Comparison of ENCODE assay signal across 8 cellular contexts in the genomic region with DNA sequence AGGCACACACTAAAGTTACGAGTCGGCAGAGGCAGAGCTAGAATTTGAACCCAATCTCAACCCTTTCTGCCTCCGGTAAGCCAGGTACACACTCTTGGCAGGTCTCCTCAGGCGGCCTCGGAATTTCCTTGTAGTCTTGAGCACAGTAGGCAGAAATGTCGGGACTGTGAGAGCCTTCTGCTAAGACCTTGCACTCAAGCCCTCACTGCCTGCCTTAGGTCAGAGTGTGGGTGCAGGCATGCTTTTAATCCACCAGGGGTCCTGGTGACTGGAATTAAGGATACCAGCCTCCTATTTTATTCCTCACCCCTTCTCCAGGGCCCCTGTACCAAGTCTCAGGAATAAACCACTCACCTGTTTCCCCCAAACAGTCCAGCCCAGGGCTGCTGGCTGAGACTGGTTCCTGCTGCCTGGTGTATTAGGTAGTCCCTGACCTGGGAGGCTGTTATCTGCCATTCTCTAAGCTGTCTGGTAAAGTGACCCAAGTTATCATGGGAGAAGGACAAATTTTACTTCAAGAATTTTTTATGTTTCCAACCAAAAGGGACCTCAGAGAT. TPM values are rescaled to one million over a fixed set of nuclear protein-coding genes. Genes with fewer than 3 reads are reported as not detected.
DNase-seq lines count a peak whose midpoint lies in the region; ATAC-seq and TF ChIP-seq lines count a peak whose summit lies in the region.

No MANE protein-coding gene starts in this region.

- peaks cover 11% of the 10 kb centered on the region for H3F3A ChIP-seq in neural progenitor cell (ENCODE audit: low read depth)

- TF ChIP-seq POLR2A in esophagus squamous epithelium (IDR thresholded peaks at IDR 0.05), result no peak

- TF ChIP-seq CTCF in AG04450 (IDR thresholded peaks at IDR 0.05; ENCODE audit: low read depth, low read length) (peak; percentile 68), GM12873 (IDR thresholded peaks at IDR 0.05; ENCODE audit: insufficient read depth, low read depth, low read length, missing control alignments) (peak; percentile 79), esophagus squamous epithelium (IDR thresholded peaks at IDR 0.05) (peak in 5 of 6 experiments; percentile 20 to 60 (median 38)), neural progenitor cell (IDR thresholded peaks at IDR 0.05) (peak; percentile 61)

- H3K9ac ChIP-seq in neural progenitor cell, result peak overlapping the region; percentile 40

- intact Hi-C loops in esophagus squamous epithelium (cut with DNase I), result no loop called here

- H3K9me3 Mint-ChIP-seq in activated CD8-positive, alpha-beta memory T cell treated with anti-CD3 and anti-CD28 coated beads, Interleukin-2, amount 10 ng/mL, durations not matched to agents 7 days and 5 days (ENCODE audit: low read depth), result no peaks in the 10 kb centered on the region
- H3K9me3 Mint-ChIP-seq in neural progenitor cell, result no peaks in the 10 kb centered on the region

- H3K27me3 Mint-ChIP-seq in activated CD8-positive, alpha-beta memory T cell treated with anti-CD3 and anti-CD28 coated beads, Interleukin-2, amount 10 ng/mL, durations not matched to agents 7 days and 5 days, result peaks cover 1% of the 10 kb centered on the region
- peaks cover 18% of the 10 kb centered on the region for H3K27me3 Mint-ChIP-seq in neural progenitor cell (ENCODE audit: insufficient read depth, low read depth)

- POLR2A ChIA-PET in AG04450 (lab: Yijun Ruan, JAX), result interaction anchor here (1.0 kb wide), 1 partner anchor 81 kb away, joined by 3 read pairs; no protein-coding TSS in a partner anchor

- H3K27ac ChIP-seq in AG04450 (ENCODE audit: low read depth, low read length) (peak overlapping the region; percentile 73), esophagus squamous epithelium (peak overlapping the region; percentile 87 to 97 (median 89)), neural progenitor cell (no peak overlapping the region), urinary bladder (ENCODE audit: low read depth) (no peak overlapping the region)

- peaks cover 3% of the 10 kb centered on the region for H3K36me3 Mint-ChIP-seq in activated CD8-positive, alpha-beta memory T cell treated with anti-CD3 and anti-CD28 coated beads, Interleukin-2, amount 10 ng/mL, durations not matched to agents 7 days and 5 days
- H3K36me3 Mint-ChIP-seq in neural progenitor cell, result peaks cover 8% of the 10 kb centered on the region

- CTCF ChIA-PET in AG04450 (lab: Charles Lee), result interaction anchor here (0.6 to 3.3 kb wide), 9 partner anchors 16 to 397 kb away, joined by 3 to 28 read pairs (median 3); no protein-coding TSS in a partner anchor
- CTCF ChIA-PET in activated CD8-positive, alpha-beta memory T cell treated with anti-CD3 and anti-CD28 coated beads, Interleukin-2, amount 10 ng/mL, durations not matched to agents 7 days and 5 days (lab: Charles Lee), result interaction anchor here (0.7 to 5.6 kb wide), 6 partner anchors 10 to 228 kb away, joined by 3 to 107 read pairs (median 8); no protein-coding TSS in a partner anchor

- no peaks in the 10 kb centered on the region for H3K9me3 ChIP-seq in AG04450 (ENCODE audit: control insufficient read depth, insufficient read depth, low read length)
- H3K9me3 ChIP-seq in esophagus squamous epithelium, result no peaks in the 10 kb centered on the region
- H3K9me3 ChIP-seq in neural progenitor cell (ENCODE audit: low read depth), result no peaks in the 10 kb centered on the region

- H3K4me1 ChIP-seq in esophagus squamous epithelium, result peaks cover 47 to 86% (median 51%) of the 10 kb centered on the region in 3 donors
- peaks cover 7% of the 10 kb centered on the region for H3K4me1 ChIP-seq in neural progenitor cell
- H3K4me1 ChIP-seq in urinary bladder (ENCODE audit: insufficient read depth), result no peaks in the 10 kb centered on the region

- H4K20me1 ChIP-seq in neural progenitor cell (ENCODE audit: low read depth), result peaks cover 23% of the 10 kb centered on the region

- no peaks in the 10 kb centered on the region for H3K27me3 ChIP-seq in AG04450 (ENCODE audit: control insufficient read depth, insufficient read depth, low read length)
- H3K27me3 ChIP-seq in esophagus squamous epithelium, result no peaks in the 10 kb centered on the region
- peaks cover 19% of the 10 kb centered on the region for H3K27me3 ChIP-seq in neural progenitor cell

- peaks cover 14% of the 10 kb centered on the region for H3K79me2 ChIP-seq in neural progenitor cell (ENCODE audit: low read depth)

- peak overlapping the region; percentile 92 for H3K4me2 ChIP-seq in neural progenitor cell

- H3K36me3 ChIP-seq in esophagus squamous epithelium, result peaks cover 0 to 24% (median 15%) of the 10 kb centered on the region in 3 donors
- H3K36me3 ChIP-seq in neural progenitor cell, result no peaks in the 10 kb centered on the region
- H3K36me3 ChIP-seq in urinary bladder (ENCODE audit: insufficient read depth), result no peaks in the 10 kb centered on the region

- 0 to 2% methylated on average over 6 of the region's 6 CpGs for WGBS in esophagus squamous epithelium, 2 donors
- under 1% methylated on average over 6 of the region's 6 CpGs for WGBS in urinary bladder

- H3K4me3 Mint-ChIP-seq in activated CD8-positive, alpha-beta memory T cell treated with anti-CD3 and anti-CD28 coated beads, Interleukin-2, amount 10 ng/mL, durations not matched to agents 7 days and 5 days, result peak overlapping the region; percentile 88
- H3K4me3 Mint-ChIP-seq in neural progenitor cell, result peak overlapping the region; percentile 100

- DNase-seq in AG04450 (ENCODE audit: low read depth, low spot score) (peak; percentile 48), NCI-H460 (ENCODE audit: extremely low read depth, low read depth) (peak; percentile 63), esophagus squamous epithelium (lab: John Stamatoyannopoulos, UW) (no peak), neural progenitor cell (ENCODE audit: low spot score) (peak; percentile 83)
- peak; percentile 74 for DNase-seq in activated CD8-positive, alpha-beta memory T cell treated with anti-CD3 and anti-CD28 coated beads, Interleukin-2, amount 10 ng/mL, durations not matched to agents 7 days and 5 days

- ATAC-seq in HG03039 (IDR thresholded peaks at IDR 0.05; ENCODE audit: unreplicated experiment), result peak; percentile 16
- peak; percentile 48 for ATAC-seq in activated CD8-positive, alpha-beta memory T cell treated with anti-CD3 and anti-CD28 coated beads, Interleukin-2, amount 10 ng/mL, durations not matched to agents 7 days and 5 days

- H3K4me3 ChIP-seq in AG04450 (ENCODE audit: low read depth, low read length) (peak overlapping the region; percentile 98), esophagus squamous epithelium (peak overlapping the region; percentile 70 to 97 (median 91)), neural progenitor cell (peak overlapping the region; percentile 80), urinary bladder (ENCODE audit: low read depth, low read length) (peak overlapping the region; percentile 64)

- peaks cover 15% of the 10 kb centered on the region for H3K4me1 Mint-ChIP-seq in activated CD8-positive, alpha-beta memory T cell treated with anti-CD3 and anti-CD28 coated beads, Interleukin-2, amount 10 ng/mL, durations not matched to agents 7 days and 5 days
- H3K4me1 Mint-ChIP-seq in neural progenitor cell, result peaks cover 32% of the 10 kb centered on the region

- peak overlapping the region; percentile 80 for H2AFZ ChIP-seq in neural progenitor cell (replicated peaks)

- H3K27ac Mint-ChIP-seq in activated CD8-positive, alpha-beta memory T cell treated with anti-CD3 and anti-CD28 coated beads, Interleukin-2, amount 10 ng/mL, durations not matched to agents 7 days and 5 days, result peak overlapping the region; percentile 95
- H3K27ac Mint-ChIP-seq in neural progenitor cell, result no peak overlapping the region

RNA-seq across cellular contexts. Expression of a gene that starts 0.9 kb away (rescaled TPM):
- polyA plus RNA-seq in AG04450 (2011; rRNA removed) (150 and 193 TPM in 2 replicates), urinary bladder (183 TPM)
- 48.3 and 52.6 TPM in 2 replicates for polyA minus RNA-seq in AG04450 (2011; rRNA and poly(A)+ RNA removed)
- 68.0 and 78.5 TPM in 2 replicates for total RNA-seq in NCI-H460 (2014; rRNA removed; shearing (Covaris generic))
- 154 and 290 TPM in 2 replicates for polyA plus RNA-seq in NCI-H460 (2014; cell fraction: nucleus; rRNA removed)
- total RNA-seq in activated CD8-positive, alpha-beta memory T cell treated with anti-CD3 and anti-CD28 coated beads, Interleukin-2, amount 10 ng/mL, durations not matched to agents 7 days and 5 days, result 100 to 1,000 TPM; 127 to 158 TPM
- total RNA-seq in esophagus squamous epithelium (100 to 1,000 TPM; 103 to 148 (median 130) TPM), neural progenitor cell (ENCODE audit: low replicate concordance) (61.4 and 81.8 TPM in 2 replicates), urinary bladder (38.2 TPM)

RNA-seq across cellular contexts. Expression of a gene that starts 33.3 kb away (rescaled TPM):
- 25.8 and 44.7 TPM in 2 replicates for polyA plus RNA-seq in AG04450 (2011; rRNA removed)
- polyA minus RNA-seq in AG04450 (2011; rRNA and poly(A)+ RNA removed), result 157 and 215 TPM in 2 replicates
- 0.57 and 0.69 TPM in 2 replicates for total RNA-seq in NCI-H460 (2014; rRNA removed; shearing (Covaris generic))
- polyA plus RNA-seq in NCI-H460 (2014; cell fraction: nucleus; rRNA removed), result 0.01 and 0.54 TPM in 2 replicates
- not detected for total RNA-seq in activated CD8-positive, alpha-beta memory T cell treated with anti-CD3 and anti-CD28 coated beads, Interleukin-2, amount 10 ng/mL, durations not matched to agents 7 days and 5 days
- total RNA-seq in esophagus squamous epithelium, result 10 to 100 TPM in 2 of 4 donors, 1 to 10 TPM in 2; 3.0 to 27.3 (median 7.5) TPM
- total RNA-seq in neural progenitor cell (ENCODE audit: low replicate concordance), result 6.7 and 23.7 TPM in 2 replicates
- total RNA-seq in urinary bladder, result 136 TPM
- polyA plus RNA-seq in urinary bladder, result 336 TPM

RNA-seq across cellular contexts. Expression of a gene that starts 47.0 kb away (rescaled TPM):
- polyA plus RNA-seq in AG04450 (2011; rRNA removed), result 0.04 and 0.05 TPM in 2 replicates
- not detected in 2 replicates for polyA minus RNA-seq in AG04450 (2011; rRNA and poly(A)+ RNA removed)
- total RNA-seq in NCI-H460 (2014; rRNA removed; shearing (Covaris generic)), result not detected in 2 replicates
- not detected in 2 replicates for polyA plus RNA-seq in NCI-H460 (2014; cell fraction: nucleus; rRNA removed)
- total RNA-seq in activated CD8-positive, alpha-beta memory T cell treated with anti-CD3 and anti-CD28 coated beads, Interleukin-2, amount 10 ng/mL, durations not matched to agents 7 days and 5 days, result under 1 TPM; 0.20 to 0.52 TPM
- total RNA-seq in esophagus squamous epithelium, result 1 to 10 TPM in 2 of 4 donors, under 1 TPM in 2; 0.47 to 1.5 (median 0.87) TPM
- total RNA-seq in neural progenitor cell (ENCODE audit: low replicate concordance), result 0.06 and 3.5 TPM in 2 replicates
- total RNA-seq in urinary bladder, result 1.4 TPM
- 0.42 TPM for polyA plus RNA-seq in urinary bladder

Comparison
In these comparisons a context has a peak if more than half of its experiments do, and no peak if none do; other contexts are left out.
1. H3K27ac ChIP-seq: peak in AG04450 (single experiment) and esophagus squamous epithelium (4 of 4); none in neural progenitor cell (single experiment) and urinary bladder (single experiment).
2. Peak in every context shown above with its lines, with median percentiles within 50 percentile points of each other: H3K4me3 ChIP-seq and CTCF ChIP-seq.